Comparison of ENCODE assay signal across 19 cellular contexts in genomic region chr11:70713436-70713835, GRCh38.
DNase-seq lines count a peak whose midpoint lies in the region; ATAC-seq and TF ChIP-seq lines count a peak whose summit lies in the region.
"Had no signal": no experiment of that assay in that cellular context is flagged by ENCODE, and none has a peak within 500 bp of the region (broad histone marks: within the 10 kb centered on the region; RNA-seq: fewer than 3 reads in every experiment).

No MANE protein-coding gene starts in this region.

- H3K9ac ChIP-seq in endodermal cell (ENCODE audit: extremely low read depth, low read length, poor library complexity, severe bottlenecking) (no peak overlapping the region), neural progenitor cell (no peak overlapping the region)

- H3K4me3 Mint-ChIP-seq in endodermal cell (no peak overlapping the region), neural progenitor cell (peak overlapping the region; percentile 46)
- H3K4me3 Mint-ChIP-seq: CD4-positive, alpha-beta T cell; H9 had no signal

- H3K4me2 ChIP-seq in neural progenitor cell = no peak overlapping the region
- H3K4me2 ChIP-seq: A549 had no signal

- H3K79me2 ChIP-seq in neural progenitor cell (ENCODE audit: low read depth) = no peaks in the 10 kb centered on the region

- no peaks in the 10 kb centered on the region for H3K27me3 ChIP-seq in endodermal cell (ENCODE audit: control insufficient read depth, insufficient read depth, low read length, poor library complexity, severe bottlenecking)
- H3K27me3 ChIP-seq in neural progenitor cell = no peaks in the 10 kb centered on the region
- no peaks in the 10 kb centered on the region for H3K27me3 ChIP-seq in upper lobe of right lung

- 88 to 93% methylated on average over 10 to 16 of the region's 16 CpGs for WGBS in endodermal cell (ENCODE audit: insufficient coverage in 1 of 2, insufficient read length in 1 of 2), 2 experiments

- H3K4me1 Mint-ChIP-seq in endodermal cell = peaks cover 16% of the 10 kb centered on the region
- H3K4me1 Mint-ChIP-seq in neural progenitor cell = peaks cover 57% of the 10 kb centered on the region

- TF ChIP-seq CTCF in endodermal cell (conservative IDR thresholded peaks at IDR 0.05) (no peak), neural progenitor cell (IDR thresholded peaks at IDR 0.05) (no peak), upper lobe of right lung (IDR thresholded peaks at IDR 0.05) (no peak)

- H3K4me1 ChIP-seq in endodermal cell (ENCODE audit: control insufficient read depth, insufficient read depth, low read length) (no peaks in the 10 kb centered on the region), neural progenitor cell (peaks cover 17% of the 10 kb centered on the region), upper lobe of right lung (no peaks in the 10 kb centered on the region)
- H3K4me1 ChIP-seq: A549 had no signal

- peak overlapping the region; percentile 46 for H2AFZ ChIP-seq in neural progenitor cell (replicated peaks)

- no peak overlapping the region for H3K27ac ChIP-seq in endodermal cell (ENCODE audit: low read depth, low read length)
- H3K27ac ChIP-seq in neural progenitor cell = no peak overlapping the region
- no peak overlapping the region for H3K27ac ChIP-seq in upper lobe of right lung
- H3K27ac ChIP-seq: 22Rv1, A549, HL-60 had no signal

- H3K9me3 ChIP-seq in endodermal cell (ENCODE audit: control insufficient read depth, low read length) (no peaks in the 10 kb centered on the region), neural progenitor cell (ENCODE audit: low read depth) (no peaks in the 10 kb centered on the region), upper lobe of right lung (no peaks in the 10 kb centered on the region)
- H3K9me3 ChIP-seq: A549, Caco-2 had no signal

- no peaks in the 10 kb centered on the region for H3F3A ChIP-seq in neural progenitor cell (ENCODE audit: low read depth)

- no peaks in the 10 kb centered on the region for H3K9me3 Mint-ChIP-seq in endodermal cell
- peaks cover 3% of the 10 kb centered on the region for H3K9me3 Mint-ChIP-seq in neural progenitor cell
- H3K9me3 Mint-ChIP-seq: CD4-positive, alpha-beta T cell; H9 had no signal

- no peak overlapping the region for H3K4me3 ChIP-seq in endodermal cell (ENCODE audit: low read length)
- H3K4me3 ChIP-seq in neural progenitor cell = no peak overlapping the region
- H3K4me3 ChIP-seq in upper lobe of right lung = no peak overlapping the region
- H3K4me3 ChIP-seq: A549, K562 had no signal

- DNase-seq in Right ventricle myocardium inferior (ENCODE audit: missing footprints) = peak; percentile 28
- no peak for DNase-seq in Right ventricle myocardium superior
- DNase-seq in endodermal cell = no peak
- no peak for DNase-seq in neural progenitor cell (ENCODE audit: low spot score)
- peak; percentile 54 for DNase-seq in upper lobe of right lung
- no peak for DNase-seq in DMS79 treated with DMSO at 0.1 percent for 48 hours (lab: John Stamatoyannopoulos, UW)
- DNase-seq: AML-193; Caco-2; CD4-positive, alpha-beta T cell; GDM1; GOT3; IMR-90 had no signal

- H3K36me3 ChIP-seq in endodermal cell (ENCODE audit: control insufficient read depth, insufficient read depth, low read length) (no peaks in the 10 kb centered on the region), neural progenitor cell (no peaks in the 10 kb centered on the region), upper lobe of right lung (no peaks in the 10 kb centered on the region)

- H3K27ac Mint-ChIP-seq in endodermal cell = peak overlapping the region; percentile 65
- peak overlapping the region; percentile 16 for H3K27ac Mint-ChIP-seq in neural progenitor cell
- H3K27ac Mint-ChIP-seq: CD4-positive, alpha-beta T cell had no signal

- H3K36me3 Mint-ChIP-seq in endodermal cell (ENCODE audit: low read depth) (no peaks in the 10 kb centered on the region), neural progenitor cell (no peaks in the 10 kb centered on the region)

- ATAC-seq in Right ventricle myocardium inferior (no peak), Right ventricle myocardium superior (ENCODE audit: poor library complexity) (no peak), upper lobe of right lung (no peak), HG03097 (IDR thresholded peaks at IDR 0.05; ENCODE audit: low FRiP score, unreplicated experiment) (no peak), HG02610 (IDR thresholded peaks at IDR 0.05; ENCODE audit: unreplicated experiment) (no peak)
- ATAC-seq: A549 had no signal

- no peaks in the 10 kb centered on the region for H4K20me1 ChIP-seq in neural progenitor cell (ENCODE audit: low read depth)

- no peaks in the 10 kb centered on the region for H3K27me3 Mint-ChIP-seq in endodermal cell (ENCODE audit: insufficient read depth)
- peaks cover 8% of the 10 kb centered on the region for H3K27me3 Mint-ChIP-seq in neural progenitor cell (ENCODE audit: insufficient read depth, low read depth)

- intact Hi-C loops in Right ventricle myocardium inferior (cut with DNase I) (no loop called here), Right ventricle myocardium superior (cut with DNase I) (no loop called here), upper lobe of right lung (cut with DNase I) (no loop called here)

Comparison
In these comparisons a context has a peak if more than half of its experiments do, and no peak if none do; other contexts are left out.
1. DNase-seq: peak in Right ventricle myocardium inferior (single experiment) and upper lobe of right lung (single experiment); none in Right ventricle myocardium superior (single experiment), endodermal cell (single experiment), neural progenitor cell (single experiment) and DMS79 treated with DMSO at 0.1 percent for 48 hours (single experiment).